Comparison of ENCODE assay signal across 24 cellular contexts in genomic region chr10:8192301-8192700, GRCh38.
"Had no signal": no experiment of that assay in that cellular context is flagged by ENCODE, and none has a peak within 500 bp of the region (broad histone marks: within the 10 kb centered on the region; RNA-seq: fewer than 3 reads in every experiment).

No MANE protein-coding gene starts in this region.

- H3K9me3 ChIP-seq: colonic mucosa, esophagus muscularis mucosa, esophagus squamous epithelium, gastrocnemius medialis, gastroesophageal sphincter, heart left ventricle, heart right ventricle had no signal

- H3K4me1 ChIP-seq: colonic mucosa, esophagus muscularis mucosa, esophagus squamous epithelium, gastrocnemius medialis, gastroesophageal sphincter, heart left ventricle, heart right ventricle had no signal

- H3K9me3 Mint-ChIP-seq: dendritic cell treated with granulocyte-macrophage colony-stimulating factor and Interleukin-4, amounts not matched to agents 40 ng/mL and 50 ng/mL, for 4 days; effector memory CD8-positive, alpha-beta T cell; endodermal cell had no signal

- H3K27me3 ChIP-seq: colonic mucosa, foreskin keratinocyte, gastrocnemius medialis, heart left ventricle had no signal

- DNase-seq: colonic mucosa; cortex of kidney; dermis blood vessel endothelial cell; dorsolateral prefrontal cortex; effector CD4-positive, alpha-beta T cell; effector CD8-positive, alpha-beta T cell; effector memory CD4-positive, alpha-beta T cell; effector memory CD8-positive, alpha-beta T cell; endodermal cell; erythroblast; esophagus squamous epithelium; foreskin fibroblast; foreskin keratinocyte; foreskin melanocyte; gastrocnemius medialis; glutamatergic neuron; head of caudate nucleus; heart left ventricle; heart right ventricle had no signal

- H3K36me3 ChIP-seq: colonic mucosa, esophagus muscularis mucosa, esophagus squamous epithelium, gastrocnemius medialis, gastroesophageal sphincter, heart left ventricle, heart right ventricle had no signal

- H3K27ac ChIP-seq: colonic mucosa, coronary artery, dorsolateral prefrontal cortex, epithelial cell of prostate, esophagus muscularis mucosa, esophagus squamous epithelium, foreskin keratinocyte, gastrocnemius medialis, gastroesophageal sphincter, heart left ventricle, heart right ventricle had no signal

- H3K4me3 Mint-ChIP-seq: dendritic cell treated with granulocyte-macrophage colony-stimulating factor and Interleukin-4, amounts not matched to agents 40 ng/mL and 50 ng/mL, for 4 days; effector memory CD8-positive, alpha-beta T cell; endodermal cell had no signal

- H3K4me3 ChIP-seq: colonic mucosa, coronary artery, dorsolateral prefrontal cortex, esophagus muscularis mucosa, esophagus squamous epithelium, gastrocnemius medialis, gastroesophageal sphincter, heart left ventricle, heart right ventricle had no signal

- H3K27ac Mint-ChIP-seq: dendritic cell treated with granulocyte-macrophage colony-stimulating factor and Interleukin-4, amounts not matched to agents 40 ng/mL and 50 ng/mL, for 4 days; effector memory CD8-positive, alpha-beta T cell; endodermal cell had no signal
